ENCODE assay signal across 25 cellular contexts in genomic region chr21:17798796-17799195, GRCh38. TPM values are rescaled to one million over a fixed set of nuclear protein-coding genes. Genes with fewer than 3 reads are reported as not detected.
DNase-seq lines count a peak whose midpoint lies in the region; ATAC-seq lines count a peak whose summit lies in the region.
"Had no signal": no experiment of that assay in that cellular context is flagged by ENCODE, and none has a peak within 500 bp of the region (broad histone marks: within the 10 kb centered on the region; RNA-seq: fewer than 3 reads in every experiment).

No MANE protein-coding gene starts in this region.

- CTCF ChIA-PET in T-cell (lab: Charles Lee): interaction anchor here in 1 of 2 donors (1.0 to 2.0 kb wide), 7 partner anchors 10 to 17 kb away, joined by 3 to 8 read pairs (median 4); no protein-coding TSS in a partner anchor

- no peaks in the 10 kb centered on the region for H3K27me3 Mint-ChIP-seq in activated naive CD8-positive, alpha-beta T cell
- H3K27me3 Mint-ChIP-seq in activated naive CD8-positive, alpha-beta T cell treated with anti-CD3 and anti-CD28 coated beads for 36 hours: no peaks in the 10 kb centered on the region
- H3K27me3 Mint-ChIP-seq in T-cell (no peaks in the 10 kb centered on the region), immature natural killer cell (ENCODE audit: low read depth in 3 of 3) (peaks cover 0 to 3% (median 0%) of the 10 kb centered on the region in 3 donors)

- POLR2A ChIA-PET in T-cell (lab: Charles Lee): interaction anchor here in 1 of 2 donors (1.0 to 3.0 kb wide), 7 partner anchors 8 to 20 kb away, joined by 3 to 21 read pairs (median 7); partner anchors contain the start of gene C21orf91

- peak overlapping the region; percentile 28 for H3K27ac Mint-ChIP-seq in activated naive CD8-positive, alpha-beta T cell
- H3K27ac Mint-ChIP-seq in activated naive CD8-positive, alpha-beta T cell treated with anti-CD3 and anti-CD28 coated beads for 36 hours: no peak overlapping the region
- H3K27ac Mint-ChIP-seq in T-cell: peak overlapping the region; percentile 9 to 82
- H3K27ac Mint-ChIP-seq in immature natural killer cell: peak overlapping the region; percentile 30 to 74 (median 62)

- ATAC-seq in T-cell (replicated peaks in 1 of 4) (no peak), HG02884 (IDR thresholded peaks at IDR 0.05; ENCODE audit: unreplicated experiment) (no peak), GM21381 (IDR thresholded peaks at IDR 0.05; ENCODE audit: unreplicated experiment) (no peak)
- ATAC-seq: activated CD4-positive, CD25-positive, alpha-beta regulatory T cell treated with anti-CD3 and anti-CD28 coated beads, Interleukin-2, amount 50 U/mL, for 24 hours; HepG2; upper lobe of right lung had no signal

- DNase-seq in activated naive CD8-positive, alpha-beta T cell treated with anti-CD3 and anti-CD28 coated beads for 36 hours: no peak
- DNase-seq in T-cell: no peak
- DNase-seq in immature natural killer cell: no peak
- DNase-seq in stimulated activated CD4-positive, alpha-beta T cell treated with anti-CD3 and anti-CD28 coated beads, Interleukin-12 subunit alpha, Interleukin-12 subunit beta, amount 100 ng/mL, for 4 hours: no peak
- no peak for DNase-seq in globus pallidus (ENCODE audit: low spot score)
- DNase-seq: activated naive CD4-positive, alpha-beta T cell treated with Interleukin-2 at 50 U/mL for 16 hours; activated T-cell treated with anti-CD3 and anti-CD28 coated beads, Interleukin-2, amount 50 U/mL, for 48 hours; anterior cingulate cortex; caudate nucleus; HCEC 1CT; kidney glomerular epithelial cell; NCI-H1092; NCI-H187 treated with DMSO at 0.1 percent for 48 hours; NCI-H226; occipital lobe; PC-9; SHP77 treated with DMSO at 0.1 percent for 48 hours; small intestine; stimulated activated CD4-positive, alpha-beta T cell treated with anti-CD3 and anti-CD28 coated beads, Interleukin-2, amount 100 ng/mL, for 24 hours; upper lobe of right lung had no signal

- H3K4me3 Mint-ChIP-seq in activated naive CD8-positive, alpha-beta T cell: no peak overlapping the region
- H3K4me3 Mint-ChIP-seq in activated naive CD8-positive, alpha-beta T cell treated with anti-CD3 and anti-CD28 coated beads for 36 hours: no peak overlapping the region
- H3K4me3 Mint-ChIP-seq in T-cell (no peak overlapping the region), immature natural killer cell (peak overlapping the region in 2 of 5 donors; percentile 9 to 19)

- H3K4me1 Mint-ChIP-seq in activated naive CD8-positive, alpha-beta T cell (ENCODE audit: low read depth): peaks cover 69% of the 10 kb centered on the region
- H3K4me1 Mint-ChIP-seq in activated naive CD8-positive, alpha-beta T cell treated with anti-CD3 and anti-CD28 coated beads for 36 hours: peaks cover 46% of the 10 kb centered on the region
- peaks cover 62 to 67% (median 66%) of the 10 kb centered on the region in 3 donors for H3K4me1 Mint-ChIP-seq in T-cell
- peaks cover 54 to 84% of the 10 kb centered on the region in 2 donors for H3K4me1 Mint-ChIP-seq in immature natural killer cell

- no peaks in the 10 kb centered on the region for H3K9me3 Mint-ChIP-seq in activated naive CD8-positive, alpha-beta T cell (ENCODE audit: low read depth)
- H3K9me3 Mint-ChIP-seq in activated naive CD8-positive, alpha-beta T cell treated with anti-CD3 and anti-CD28 coated beads for 36 hours: peaks cover 3% of the 10 kb centered on the region
- H3K9me3 Mint-ChIP-seq in T-cell (no peaks in the 10 kb centered on the region), immature natural killer cell (no peaks in the 10 kb centered on the region)

- peaks cover 24% of the 10 kb centered on the region for H3K36me3 Mint-ChIP-seq in activated naive CD8-positive, alpha-beta T cell
- peaks cover 57% of the 10 kb centered on the region for H3K36me3 Mint-ChIP-seq in activated naive CD8-positive, alpha-beta T cell treated with anti-CD3 and anti-CD28 coated beads for 36 hours
- H3K36me3 Mint-ChIP-seq in T-cell (peaks cover 29% of the 10 kb centered on the region), immature natural killer cell (peaks cover 11 to 26% (median 15%) of the 10 kb centered on the region in 3 donors)

RNA-seq across cellular contexts. Expression of gene C21orf91, which starts 20.4 kb away (rescaled TPM):
- 10 to 100 TPM; 35.0 to 36.5 TPM for total RNA-seq in activated naive CD8-positive, alpha-beta T cell treated with anti-CD3 and anti-CD28 coated beads for 36 hours
- 10 to 100 TPM; 41.1 to 52.6 (median 48.5) TPM for total RNA-seq in T-cell
- 10 to 100 TPM; 29.5 to 41.3 (median 39.6) TPM for polyA plus RNA-seq in immature natural killer cell
